ENCODE assay signal across 8 cellular contexts in the genomic region with DNA sequence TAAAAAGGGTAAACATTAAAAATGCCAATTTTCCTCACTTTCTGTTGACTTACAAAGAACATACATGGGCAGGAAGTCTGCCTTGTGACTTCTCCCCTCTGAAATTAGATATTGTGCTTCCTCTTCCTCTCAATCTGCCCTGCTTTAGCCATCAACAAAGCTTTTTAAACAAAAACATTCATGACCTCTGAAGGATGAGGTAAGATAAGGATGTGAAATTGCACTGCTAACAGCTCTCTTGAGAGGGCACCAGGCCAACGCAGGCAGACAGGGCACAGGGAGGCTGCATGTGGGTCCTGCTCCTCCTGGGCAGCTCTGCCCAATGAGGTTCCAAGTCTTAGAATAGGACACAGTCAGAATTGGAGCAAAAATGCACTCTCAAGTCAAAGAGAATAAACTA.
DNase-seq lines count a peak whose midpoint lies in the region; ATAC-seq and TF ChIP-seq lines count a peak whose summit lies in the region.

No MANE protein-coding gene starts in this region.

- H3K4me2 ChIP-seq in SU-DHL-6 (ENCODE audit: low read depth, low read length, poor library complexity, severe bottlenecking) (no peak overlapping the region), skeletal muscle satellite cell (ENCODE audit: low read length) (peak overlapping the region; percentile 5)

- peak; percentile 40 for ATAC-seq in HG02885 (IDR thresholded peaks at IDR 0.05; ENCODE audit: poor library complexity, unreplicated experiment)

- H3K9me2 ChIP-seq in SU-DHL-6 (replicated peaks; ENCODE audit: insufficient read depth, low read length), result no peaks in the 10 kb centered on the region

- H4K20me1 ChIP-seq in SU-DHL-6 (ENCODE audit: low read depth, low read length), result no peaks in the 10 kb centered on the region

- no peaks in the 10 kb centered on the region for H3K9me3 Mint-ChIP-seq in CD4-positive, alpha-beta memory T cell

- H3K36me3 ChIP-seq in CD4-positive, alpha-beta memory T cell (ENCODE audit: insufficient read depth, low read length), result peaks cover 13% of the 10 kb centered on the region
- H3K36me3 ChIP-seq in SU-DHL-6 (ENCODE audit: low read length), result no peaks in the 10 kb centered on the region
- H3K36me3 ChIP-seq in skeletal muscle satellite cell (ENCODE audit: insufficient read depth, low read length), result peaks cover 18% of the 10 kb centered on the region

- CTCF ChIA-PET in CD4-positive, alpha-beta memory T cell (lab: Charles Lee; ENCODE audit: partially characterized antibody), result interaction anchor here (1.0 to 1.5 kb wide), 7 partner anchors 14 to 89 kb away, joined by 3 to 4 read pairs (median 3); no protein-coding TSS in a partner anchor

- no peak overlapping the region for H3K27ac ChIP-seq in CD4-positive, alpha-beta memory T cell (ENCODE audit: low read depth, low read length)
- peak overlapping the region; percentile 13; the same call in 1 of the 2 replicates for H3K27ac ChIP-seq in SU-DHL-6 (ENCODE audit: low read depth, low read length)

- no peak overlapping the region for H3K4me3 ChIP-seq in CD4-positive, alpha-beta memory T cell (ENCODE audit: low read length in 2 of 2)
- H3K4me3 ChIP-seq in SU-DHL-6 (ENCODE audit: insufficient read depth, low read length, poor library complexity, severe bottlenecking) (no peak overlapping the region), fibroblast of the aortic adventitia (ENCODE audit: low read depth, low read length) (no peak overlapping the region), skeletal muscle satellite cell (ENCODE audit: low read length) (no peak overlapping the region)

- no peaks in the 10 kb centered on the region for H3K9me3 ChIP-seq in CD4-positive, alpha-beta memory T cell (ENCODE audit: control insufficient read depth in 1 of 2, low read length in 2 of 2)
- H3K9me3 ChIP-seq in SU-DHL-6 (ENCODE audit: insufficient read depth, low read length) (no peaks in the 10 kb centered on the region), skeletal muscle satellite cell (replicated peaks; ENCODE audit: low read length) (no peaks in the 10 kb centered on the region)

- H3K79me2 ChIP-seq in SU-DHL-6 (ENCODE audit: insufficient read depth, low read length), result no peaks in the 10 kb centered on the region

- H3K4me1 ChIP-seq in CD4-positive, alpha-beta memory T cell (ENCODE audit: insufficient read depth, low read length), result peaks cover 24% of the 10 kb centered on the region
- H3K4me1 ChIP-seq in skeletal muscle satellite cell (ENCODE audit: control insufficient read depth, insufficient read depth, low read length), result peaks cover 7% of the 10 kb centered on the region

- DNase-seq in CD4-positive, alpha-beta memory T cell, result peak in 4 of 5 donors; percentile 29 to 49 (median 39)
- DNase-seq in fibroblast of the aortic adventitia (ENCODE audit: low read depth) (peak; percentile 23), ureter (ENCODE audit: low spot score) (no peak), NCI-H82 treated with DMSO at 0.1 percent for 48 hours (lab: John Stamatoyannopoulos, UW; ENCODE audit: unreplicated experiment) (no peak)
- no peak for DNase-seq in stimulated activated CD4-positive, alpha-beta T cell treated with anti-CD3 and anti-CD28 coated beads, Interleukin-2, amount 100 ng/mL, for 48 hours

- H3F3A ChIP-seq in SU-DHL-6 (ENCODE audit: insufficient read depth), result no peaks in the 10 kb centered on the region

- intact Hi-C loops in CD4-positive, alpha-beta memory T cell (cut with micrococcal nuclease), result loop anchor here (10.0 kb wide), 2 partner anchors 60 to 130 kb away; partner anchors contain the start of genes DEGS1 and FBXO28

- no peak overlapping the region for H3K9ac ChIP-seq in SU-DHL-6 (ENCODE audit: low read length)
- no peak overlapping the region for H3K9ac ChIP-seq in skeletal muscle satellite cell (ENCODE audit: low read depth, low read length)

- H3K27me3 Mint-ChIP-seq in CD4-positive, alpha-beta memory T cell, result no peaks in the 10 kb centered on the region

- peaks cover 15 to 31% (median 18%) of the 10 kb centered on the region in 4 donors for H3K4me1 Mint-ChIP-seq in CD4-positive, alpha-beta memory T cell

- H3K36me3 Mint-ChIP-seq in CD4-positive, alpha-beta memory T cell, result peaks cover 27 to 29% of the 10 kb centered on the region in 2 donors

- POLR2A ChIA-PET in CD4-positive, alpha-beta memory T cell (lab: Charles Lee; ENCODE audit: partially characterized antibody), result interaction anchor here (0.7 to 2.0 kb wide), 8 partner anchors 10 to 190 kb away, joined by 3 to 24 read pairs (median 4); partner anchors contain the start of genes DEGS1, NVL and WDR26

- H3K27ac Mint-ChIP-seq in CD4-positive, alpha-beta memory T cell, result peak overlapping the region; percentile 78 to 94 (median 87)

- no peaks in the 10 kb centered on the region for H3K27me3 ChIP-seq in CD4-positive, alpha-beta memory T cell (ENCODE audit: insufficient read depth, low read length)
- no peaks in the 10 kb centered on the region for H3K27me3 ChIP-seq in SU-DHL-6 (ENCODE audit: low read length)
- no peaks in the 10 kb centered on the region for H3K27me3 ChIP-seq in skeletal muscle satellite cell (ENCODE audit: control insufficient read depth, insufficient read depth, low read length)

- peak overlapping the region in 7 of 8 donors; percentile 12 to 69 (median 39) for H3K4me3 Mint-ChIP-seq in CD4-positive, alpha-beta memory T cell

- no peak overlapping the region for H2AFZ ChIP-seq in SU-DHL-6 (ENCODE audit: low read depth, low read length, severe bottlenecking)

- TF ChIP-seq CTCF in SU-DHL-6 (IDR thresholded peaks at IDR 0.05; ENCODE audit: insufficient read depth, low read length, poor library complexity, severe bottlenecking), result no peak
- TF ChIP-seq CTCF in fibroblast of the aortic adventitia (IDR thresholded peaks at IDR 0.05; ENCODE audit: insufficient read depth, low read length), result no peak

Comparison
In these comparisons a context has a peak if more than half of its experiments do, and no peak if none do; other contexts are left out.
1. DNase-seq: peak in CD4-positive, alpha-beta memory T cell (4 of 5) and fibroblast of the aortic adventitia (single experiment); none in stimulated activated CD4-positive, alpha-beta T cell treated with anti-CD3 and anti-CD28 coated beads, Interleukin-2, amount 100 ng/mL, for 48 hours (0 of 2), ureter (single experiment) and NCI-H82 treated with DMSO at 0.1 percent for 48 hours (single experiment).